ENCODE assay signal across 8 cellular contexts in the genomic region with DNA sequence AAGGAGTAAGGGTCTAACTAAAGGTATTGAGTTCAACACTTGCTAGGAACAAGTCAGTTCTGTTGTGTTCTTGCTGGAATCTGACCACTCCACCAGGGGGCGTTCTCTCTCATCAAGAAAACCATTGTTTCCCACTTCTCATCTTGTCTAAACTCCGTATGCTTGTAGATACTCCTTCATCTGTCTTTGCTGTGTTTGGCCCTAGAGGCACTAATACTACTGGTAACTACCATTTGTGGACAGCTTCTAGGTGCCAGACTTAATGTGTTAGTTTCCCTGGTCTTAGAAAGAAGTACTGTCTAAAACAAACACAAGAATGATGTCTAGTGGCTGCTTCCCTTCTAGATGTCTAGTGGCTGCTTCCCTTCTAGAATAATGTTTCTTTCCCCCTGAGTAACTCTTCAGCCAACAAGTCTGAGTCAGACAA. TPM values are rescaled to one million over a fixed set of nuclear protein-coding genes. Genes with fewer than 3 reads are reported as not detected.
DNase-seq lines count a peak whose midpoint lies in the region; ATAC-seq, FAIRE-seq and TF ChIP-seq lines count a peak whose summit lies in the region.

No MANE protein-coding gene starts in this region.

- no peaks in the 10 kb centered on the region for H3F3A ChIP-seq in Loucy (ENCODE audit: low read depth)

- H3K27ac Mint-ChIP-seq in activated T-helper 2 cell treated with anti-CD3 and anti-CD28 coated beads, Interferon-gamma antibody, Interleukin-2, Interleukin-4, amounts not matched to agents 10 μg/mL and 5 μg/mL and 100 μg/mL, durations not matched to agents 14 hours and 24 hours and 36 hours, result no peak overlapping the region

- no peak for ATAC-seq in GM19351 (IDR thresholded peaks at IDR 0.05; ENCODE audit: unreplicated experiment)

- H3K9ac ChIP-seq in Loucy (ENCODE audit: low read depth, low read length, poor library complexity, severe bottlenecking), result no peak overlapping the region

- intact Hi-C loops in activated T-helper 2 cell treated with anti-CD3 and anti-CD28 coated beads, Interferon-gamma antibody, Interleukin-2, Interleukin-4, amounts not matched to agents 10 μg/mL and 5 μg/mL and 100 μg/mL, durations not matched to agents 14 hours and 24 hours and 36 hours (cut with micrococcal nuclease), result loop anchor here (1.0 kb wide), 1 partner anchor 148 kb away; no protein-coding TSS in a partner anchor

- H3K4me2 ChIP-seq in Loucy (ENCODE audit: low read depth, low read length, poor library complexity, severe bottlenecking), result no peak overlapping the region

- no peaks in the 10 kb centered on the region for H3K27me3 ChIP-seq in Loucy (ENCODE audit: insufficient read depth, low read length, poor library complexity, severe bottlenecking)

- no peaks in the 10 kb centered on the region for H3K9me2 ChIP-seq in Loucy (replicated peaks; ENCODE audit: low read depth, low read length)

- H3K4me1 Mint-ChIP-seq in activated T-helper 2 cell treated with anti-CD3 and anti-CD28 coated beads, Interferon-gamma antibody, Interleukin-2, Interleukin-4, amounts not matched to agents 10 μg/mL and 5 μg/mL and 100 μg/mL, durations not matched to agents 14 hours and 24 hours and 36 hours (ENCODE audit: low read depth), result peaks cover 2% of the 10 kb centered on the region

- H3K4me3 Mint-ChIP-seq in activated T-helper 2 cell treated with anti-CD3 and anti-CD28 coated beads, Interferon-gamma antibody, Interleukin-2, Interleukin-4, amounts not matched to agents 10 μg/mL and 5 μg/mL and 100 μg/mL, durations not matched to agents 14 hours and 24 hours and 36 hours (ENCODE audit: low read depth), result no peak overlapping the region

- H3K27me3 Mint-ChIP-seq in activated T-helper 2 cell treated with anti-CD3 and anti-CD28 coated beads, Interferon-gamma antibody, Interleukin-2, Interleukin-4, amounts not matched to agents 10 μg/mL and 5 μg/mL and 100 μg/mL, durations not matched to agents 14 hours and 24 hours and 36 hours (ENCODE audit: low read depth), result no peaks in the 10 kb centered on the region

- CTCF ChIA-PET in RWPE1 (lab: Yijun Ruan, JAX), result interaction anchor here (0.6 to 3.9 kb wide), 9 partner anchors 11 to 993 kb away, joined by 3 to 31 read pairs (median 3); no protein-coding TSS in a partner anchor

- POLR2A ChIA-PET in RWPE1 (lab: Yijun Ruan, JAX; ENCODE audit: low non-redundant PET), result no interaction called here

- DNase-seq in RWPE1 (ENCODE audit: low spot score) (peak; percentile 67), fibroblast of villous mesenchyme (ENCODE audit: low read depth) (peak; percentile 93), nucleus accumbens (lab: John Stamatoyannopoulos, UW) (peak in 45 of 56 donors; percentile 10 to 89 (median 55)), superior temporal gyrus (ENCODE audit: extremely low spot score) (peak; percentile 93)
- peak; percentile 41 for DNase-seq in activated T-helper 2 cell treated with anti-CD3 and anti-CD28 coated beads, Interferon-gamma antibody, Interleukin-2, Interleukin-4, amounts not matched to agents 10 μg/mL and 5 μg/mL and 100 μg/mL, durations not matched to agents 14 hours and 24 hours and 36 hours (ENCODE audit: low spot score)

- H3K36me3 ChIP-seq in Loucy (ENCODE audit: insufficient read depth, low read length), result no peaks in the 10 kb centered on the region

- peak; percentile 90 for FAIRE-seq in G401.6 (lab: Jason Lieb, UNC)

- peaks cover 10% of the 10 kb centered on the region for H3K9me3 Mint-ChIP-seq in activated T-helper 2 cell treated with anti-CD3 and anti-CD28 coated beads, Interferon-gamma antibody, Interleukin-2, Interleukin-4, amounts not matched to agents 10 μg/mL and 5 μg/mL and 100 μg/mL, durations not matched to agents 14 hours and 24 hours and 36 hours

- H3K4me1 ChIP-seq in Loucy (ENCODE audit: insufficient read depth, low read length, poor library complexity, severe bottlenecking), result no peaks in the 10 kb centered on the region

- H3K4me3 ChIP-seq in Loucy (ENCODE audit: low read length, poor library complexity, severe bottlenecking), result no peak overlapping the region
- H3K4me3 ChIP-seq in fibroblast of villous mesenchyme (ENCODE audit: low read depth, low read length), result no peak overlapping the region

- H3K9me3 ChIP-seq in Loucy (ENCODE audit: insufficient read depth, low read depth, low read length), result no peaks in the 10 kb centered on the region

- no peak overlapping the region for H3K27ac ChIP-seq in RWPE1

- TF ChIP-seq CTCF in Loucy (conservative IDR thresholded peaks at IDR 0.05; ENCODE audit: low read length) (peak; percentile 89), RWPE1 (conservative IDR thresholded peaks at IDR 0.05; ENCODE audit: low read depth) (peak; percentile 95), fibroblast of villous mesenchyme (IDR thresholded peaks at IDR 0.05; ENCODE audit: insufficient read depth, low read depth, low read length) (peak; percentile 86)

- peak overlapping the region; percentile 21; the same call in 1 of the 2 replicates for H2AFZ ChIP-seq in Loucy (ENCODE audit: low read length)

- H3K36me3 Mint-ChIP-seq in activated T-helper 2 cell treated with anti-CD3 and anti-CD28 coated beads, Interferon-gamma antibody, Interleukin-2, Interleukin-4, amounts not matched to agents 10 μg/mL and 5 μg/mL and 100 μg/mL, durations not matched to agents 14 hours and 24 hours and 36 hours (ENCODE audit: low read depth), result no peaks in the 10 kb centered on the region

- H3K79me2 ChIP-seq in Loucy (ENCODE audit: insufficient read depth, low read length), result no peaks in the 10 kb centered on the region

- H4K20me1 ChIP-seq in Loucy (ENCODE audit: insufficient read depth, low read length, poor library complexity, severe bottlenecking), result no peaks in the 10 kb centered on the region

RNA-seq across cellular contexts. Expression of gene PTPDC1, which starts 18.7 kb away (rescaled TPM):
- 7.1 and 7.2 TPM in 2 replicates for total RNA-seq in activated T-helper 2 cell treated with anti-CD3 and anti-CD28 coated beads, Interferon-gamma antibody, Interleukin-2, Interleukin-4, amounts not matched to agents 10 μg/mL and 5 μg/mL and 100 μg/mL, durations not matched to agents 14 hours and 24 hours and 36 hours
- total RNA-seq in fibroblast of villous mesenchyme, result 7.8 and 11.9 TPM in 2 replicates

Comparison
In these comparisons a context has a peak if more than half of its experiments do, and no peak if none do; other contexts are left out.
1. DNase-seq: peak in every context shown above with its lines; median percentile 93 in fibroblast of villous mesenchyme; 93 in superior temporal gyrus; 67 in RWPE1; 55 in nucleus accumbens; 41 in activated T-helper 2 cell treated with anti-CD3 and anti-CD28 coated beads, Interferon-gamma antibody, Interleukin-2, Interleukin-4, amounts not matched to agents 10 μg/mL and 5 μg/mL and 100 μg/mL, durations not matched to agents 14 hours and 24 hours and 36 hours.